In genomic region chr6:145263807-145264206, GRCh38 we compare ENCODE assay signal across 17 cellular contexts.
DNase-seq lines count a peak whose midpoint lies in the region; ATAC-seq and TF ChIP-seq lines count a peak whose summit lies in the region.
"Had no signal": no experiment of that assay in that cellular context is flagged by ENCODE, and none has a peak within 500 bp of the region (broad histone marks: within the 10 kb centered on the region; RNA-seq: fewer than 3 reads in every experiment).

No MANE protein-coding gene starts in this region.

- whole genome bisulfite sequencing in SK-N-SH (ENCODE audit: low lambda C conversion rate), result 16% methylated on average over 5 of the region's 5 CpGs
- WGBS in mesenchymal stem cell, result 54% methylated on average over 4 of the region's 5 CpGs

- CTCF ChIA-PET in SK-N-SH (lab: Yijun Ruan, JAX), result interaction anchor here (1.2 to 1.8 kb wide), 3 partner anchors 75 to 701 kb away, joined by 3 to 7 read pairs (median 3); no protein-coding TSS in a partner anchor

- no peak overlapping the region for H3K18ac ChIP-seq in mesenchymal stem cell (ENCODE audit: low read depth in 1 of 2, low read length in 2 of 2)

- H3K79me1 ChIP-seq in mesenchymal stem cell (replicated peaks; ENCODE audit: low read length, poor library complexity, severe bottlenecking), result no peaks in the 10 kb centered on the region

- no peak overlapping the region for H2BK12ac ChIP-seq in mesenchymal stem cell (ENCODE audit: low read length in 2 of 2)

- H3K27ac Mint-ChIP-seq in progenitor cell of endocrine pancreas, result no peak overlapping the region
- H3K27ac Mint-ChIP-seq: CD4-positive, CD25-positive, alpha-beta regulatory T cell; CD8-positive, alpha-beta T cell; HFFc6 had no signal

- H3K4me3 ChIP-seq in SK-N-SH (ENCODE audit: low read depth in 2 of 2, low read length in 1 of 2) (no peak overlapping the region), mesenchymal stem cell (ENCODE audit: insufficient read depth in 1 of 2, low read depth in 1 of 2, low read length in 2 of 2) (no peak overlapping the region), parathyroid adenoma (ENCODE audit: low read depth, low read length) (no peak overlapping the region)
- H3K4me3 ChIP-seq: BLaER1, HAP-1 had no signal

- H2BK120ac ChIP-seq in mesenchymal stem cell (ENCODE audit: low read depth, low read length), result no peak overlapping the region

- H3K36me3 ChIP-seq in SK-N-SH (replicated peaks in 1 of 2; ENCODE audit: control insufficient read depth in 1 of 2, insufficient read depth in 2 of 2, low read length in 1 of 2) (no peaks in the 10 kb centered on the region), mesenchymal stem cell (ENCODE audit: control insufficient read depth in 1 of 2, insufficient read depth in 2 of 2, low read depth in 1 of 2, low read length in 2 of 2) (no peaks in the 10 kb centered on the region), parathyroid adenoma (ENCODE audit: control insufficient read depth, insufficient read depth, low read length) (no peaks in the 10 kb centered on the region)
- H3K36me3 ChIP-seq: BLaER1, HAP-1 had no signal

- no peak overlapping the region for H2AK5ac ChIP-seq in mesenchymal stem cell (ENCODE audit: low read length, severe bottlenecking)

- H3K14ac ChIP-seq in mesenchymal stem cell (ENCODE audit: low read length in 2 of 2), result no peak overlapping the region

- H3K4ac ChIP-seq in mesenchymal stem cell (ENCODE audit: low read depth in 1 of 2, low read length in 2 of 2), result no peak overlapping the region

- H2AFZ ChIP-seq in SK-N-SH (ENCODE audit: low read depth) (no peak overlapping the region), mesenchymal stem cell (ENCODE audit: low read depth, low read length) (no peak overlapping the region), parathyroid adenoma (no peak overlapping the region)

- no peaks in the 10 kb centered on the region for H3K9me3 Mint-ChIP-seq in progenitor cell of endocrine pancreas (ENCODE audit: low read depth)
- H3K9me3 Mint-ChIP-seq: CD8-positive, alpha-beta T cell; HFFc6 had no signal

- H2BK5ac ChIP-seq in mesenchymal stem cell (ENCODE audit: low read depth, low read length, poor library complexity, severe bottlenecking), result no peak overlapping the region

- TF ChIP-seq RAD21 in SK-N-SH (IDR thresholded peaks at IDR 0.05; ENCODE audit: low read length), result no peak; the same call in 1 of the 2 replicates

- H3K9me3 ChIP-seq in SK-N-SH (no peaks in the 10 kb centered on the region), mesenchymal stem cell (ENCODE audit: control insufficient read depth, low read length) (no peaks in the 10 kb centered on the region), parathyroid adenoma (ENCODE audit: control insufficient read depth, low read length) (no peaks in the 10 kb centered on the region)
- H3K9me3 ChIP-seq: BLaER1, Caco-2, HAP-1 had no signal

- peak; percentile 48 for DNase-seq in SK-N-SH
- no peak for DNase-seq in mesenchymal stem cell
- DNase-seq in progenitor cell of endocrine pancreas (ENCODE audit: low spot score, unreplicated experiment), result no peak
- no peak for DNase-seq in left ventricle myocardium superior
- DNase-seq: Caco-2; CD4-positive, CD25-positive, alpha-beta regulatory T cell; CD8-positive, alpha-beta T cell; DMS153; DND-41; GOT3; HFFc6 had no signal

- H4K91ac ChIP-seq in mesenchymal stem cell (ENCODE audit: low read length), result no peak overlapping the region

- H3K79me2 ChIP-seq in SK-N-SH (ENCODE audit: insufficient read depth), result no peaks in the 10 kb centered on the region
- no peaks in the 10 kb centered on the region for H3K79me2 ChIP-seq in parathyroid adenoma

- no peaks in the 10 kb centered on the region; a peak in 3 of 4 replicates for H3K4me1 ChIP-seq in SK-N-SH (ENCODE audit: control insufficient read depth in 1 of 2, insufficient read depth in 2 of 2, low read depth in 1 of 2, low read length in 1 of 2)
- H3K4me1 ChIP-seq in mesenchymal stem cell (ENCODE audit: control insufficient read depth, insufficient read depth, low read depth, low read length), result no peaks in the 10 kb centered on the region
- peaks cover 48% of the 10 kb centered on the region for H3K4me1 ChIP-seq in parathyroid adenoma
- H3K4me1 ChIP-seq: BLaER1, HAP-1 had no signal

- H2BK15ac ChIP-seq in mesenchymal stem cell (ENCODE audit: low read depth, poor library complexity, severe bottlenecking), result no peak overlapping the region

- TF ChIP-seq CTCF in SK-N-SH (IDR thresholded peaks at IDR 0.05) (no peak), parathyroid adenoma (IDR thresholded peaks at IDR 0.05) (no peak), progenitor cell of endocrine pancreas (IDR thresholded peaks at IDR 0.05; ENCODE audit: unreplicated experiment) (no peak)

- intact Hi-C loops in left ventricle myocardium superior (cut with micrococcal nuclease), result no loop called here

- peaks cover 29% of the 10 kb centered on the region for H3K4me1 Mint-ChIP-seq in progenitor cell of endocrine pancreas (ENCODE audit: low read depth)
- H3K4me1 Mint-ChIP-seq: CD4-positive, CD25-positive, alpha-beta regulatory T cell had no signal

- H3K23ac ChIP-seq in mesenchymal stem cell (ENCODE audit: low read length in 2 of 2), result no peak overlapping the region

- H3K27me3 ChIP-seq in SK-N-SH (ENCODE audit: insufficient read depth) (no peaks in the 10 kb centered on the region), mesenchymal stem cell (ENCODE audit: control insufficient read depth in 1 of 2, insufficient read depth in 1 of 2, low read length in 2 of 2) (no peaks in the 10 kb centered on the region), parathyroid adenoma (ENCODE audit: control insufficient read depth, insufficient read depth, low read length) (no peaks in the 10 kb centered on the region)
- H3K27me3 ChIP-seq: BLaER1 had no signal

- no peak overlapping the region for H3K4me3 Mint-ChIP-seq in progenitor cell of endocrine pancreas (ENCODE audit: low read depth)
- H3K4me3 Mint-ChIP-seq: CD4-positive, CD25-positive, alpha-beta regulatory T cell; CD8-positive, alpha-beta T cell; HFFc6 had no signal

- no peaks in the 10 kb centered on the region for H3K9me2 ChIP-seq in SK-N-SH

- H3K27ac ChIP-seq in SK-N-SH (ENCODE audit: low read depth in 2 of 2, low read length in 1 of 2) (peak overlapping the region in 1 of 2 experiments; percentile 55; a peak in 2 of 4 replicates), mesenchymal stem cell (ENCODE audit: low read length, poor library complexity, severe bottlenecking) (no peak overlapping the region), parathyroid adenoma (peak overlapping the region; percentile 74)
- H3K27ac ChIP-seq: BLaER1, C4-2B had no signal

- H3K27me3 Mint-ChIP-seq in progenitor cell of endocrine pancreas, result no peaks in the 10 kb centered on the region

- H3K9ac ChIP-seq in SK-N-SH, result no peak overlapping the region
- H3K9ac ChIP-seq in mesenchymal stem cell (ENCODE audit: low read length), result no peak overlapping the region
- H3K9ac ChIP-seq in parathyroid adenoma, result no peak overlapping the region
- H3K9ac ChIP-seq: BLaER1 had no signal

- no peak overlapping the region for H3K4me2 ChIP-seq in SK-N-SH
- no peak overlapping the region for H3K4me2 ChIP-seq in mesenchymal stem cell (ENCODE audit: low read length, poor library complexity, severe bottlenecking)
- H3K4me2 ChIP-seq in parathyroid adenoma (ENCODE audit: low read length), result no peak overlapping the region
- H3K4me2 ChIP-seq: BLaER1 had no signal

- no peaks in the 10 kb centered on the region for H4K20me1 ChIP-seq in SK-N-SH (ENCODE audit: insufficient read depth)
- H4K20me1 ChIP-seq: BLaER1 had no signal

- no peaks in the 10 kb centered on the region for H3K36me3 Mint-ChIP-seq in progenitor cell of endocrine pancreas (ENCODE audit: insufficient read depth)
- H3K36me3 Mint-ChIP-seq: CD4-positive, CD25-positive, alpha-beta regulatory T cell; CD8-positive, alpha-beta T cell had no signal

- ATAC-seq in HG02970 (IDR thresholded peaks at IDR 0.05; ENCODE audit: low FRiP score, unreplicated experiment) (no peak), left ventricle myocardium superior (no peak)
- ATAC-seq: CD8-positive, alpha-beta T cell had no signal

- TF ChIP-seq EP300 in SK-N-SH (IDR thresholded peaks at IDR 0.05; ENCODE audit: borderline replicate concordance in 1 of 2, low read depth in 1 of 2, low read length in 1 of 2), result peak in 1 of 2 experiments; percentile 69; a peak in 1 of 4 replicates

- POLR2A ChIA-PET in SK-N-SH (lab: Yijun Ruan, JAX), result no interaction called here

- no peaks in the 10 kb centered on the region for H3F3A ChIP-seq in SK-N-SH (replicated peaks; ENCODE audit: insufficient read depth)

- peak overlapping the region; percentile 4 for H4K8ac ChIP-seq in mesenchymal stem cell (ENCODE audit: low read length)

TF ChIP-seq in PFSK-1, 5 proteins besides CTCF, POLR2A, EP300 and RAD21 (continues in another document):
- no peak for TF ChIP-seq SIN3A (IDR thresholded peaks at IDR 0.05; ENCODE audit: borderline replicate concordance, insufficient read depth, low read length)
- no peak for TF ChIP-seq TAF1 (IDR thresholded peaks at IDR 0.05; ENCODE audit: borderline replicate concordance, insufficient read depth, low read length)
- peak; percentile 71 for TF ChIP-seq FOXP2 (optimal IDR thresholded peaks at IDR 0.05; ENCODE audit: borderline replicate concordance, extremely low read depth, extremely low read length, insufficient read depth)

TF ChIP-seq in SK-N-SH, 30 proteins besides CTCF, POLR2A, EP300 and RAD21 (continues in another document):
- peak; percentile 42; the same call in 1 of the 2 replicates for TF ChIP-seq TCF12 (IDR thresholded peaks at IDR 0.05)
- no peak for TF ChIP-seq IRF3 (IDR thresholded peaks at IDR 0.05; ENCODE audit: low read depth, low read length)
- TF ChIP-seq MXI1 (IDR thresholded peaks at IDR 0.05; ENCODE audit: low read depth, low read length), result no peak; the same call in 1 of the 2 replicates
- no peak for TF ChIP-seq TEAD4 (IDR thresholded peaks at IDR 0.05; ENCODE audit: borderline replicate concordance, insufficient read depth)
- no peak for TF ChIP-seq NFIC (IDR thresholded peaks at IDR 0.05; ENCODE audit: borderline replicate concordance)
- no peak for TF ChIP-seq YY1 (IDR thresholded peaks at IDR 0.05; ENCODE audit: low read depth)
- no peak for TF ChIP-seq ELF1 (IDR thresholded peaks at IDR 0.05)
- no peak for TF ChIP-seq GABPA (IDR thresholded peaks at IDR 0.05; ENCODE audit: low read depth)
- no peak for TF ChIP-seq NRF1 (IDR thresholded peaks at IDR 0.05; ENCODE audit: low read depth, low read length)
- peak; percentile 90 for TF ChIP-seq RCOR1 (IDR thresholded peaks at IDR 0.05; ENCODE audit: low read length)
- TF ChIP-seq FOSL2 (IDR thresholded peaks at IDR 0.05; ENCODE audit: borderline replicate concordance, low read depth), result no peak
